In genomic region chr5:9653811-9654210, GRCh38 we compare ENCODE assay signal across 8 cellular contexts. TPM values are rescaled to one million over a fixed set of nuclear protein-coding genes. Genes with fewer than 3 reads are reported as not detected.
DNase-seq lines count a peak whose midpoint lies in the region; ATAC-seq and TF ChIP-seq lines count a peak whose summit lies in the region.

No MANE protein-coding gene starts in this region.

- no peaks in the 10 kb centered on the region for H3K4me1 Mint-ChIP-seq in T-helper 17 cell
- no peaks in the 10 kb centered on the region for H3K4me1 Mint-ChIP-seq in immature natural killer cell

- peaks cover 0 to 15% (median 3%) of the 10 kb centered on the region in 6 donors for H3K9me3 Mint-ChIP-seq in immature natural killer cell

- H3K9me3 ChIP-seq in RWPE2 (ENCODE audit: severe bottlenecking) (no peaks in the 10 kb centered on the region), left lung (no peaks in the 10 kb centered on the region), T-helper 17 cell (ENCODE audit: control insufficient read depth, low read length, poor library complexity, severe bottlenecking) (peaks cover 2% of the 10 kb centered on the region)

- no peaks in the 10 kb centered on the region for H3K36me3 Mint-ChIP-seq in T-helper 17 cell (ENCODE audit: low read depth)
- no peaks in the 10 kb centered on the region for H3K36me3 Mint-ChIP-seq in immature natural killer cell

- ATAC-seq in GM18508 (IDR thresholded peaks at IDR 0.05; ENCODE audit: insufficient read depth, unreplicated experiment) (peak; percentile 99), HG02759 (IDR thresholded peaks at IDR 0.05; ENCODE audit: unreplicated experiment) (peak; percentile 95), RWPE2 (ENCODE audit: low read depth) (peak; percentile 87), left lung (peak; percentile 56), T-helper 17 cell (no peak)

- TF ChIP-seq CTCF in RWPE2 (IDR thresholded peaks at IDR 0.05; ENCODE audit: poor library complexity, severe bottlenecking) (no peak), left lung (IDR thresholded peaks at IDR 0.05) (no peak)

- no peak overlapping the region for H3K27ac ChIP-seq in RWPE2 (ENCODE audit: poor library complexity, severe bottlenecking)
- no peak overlapping the region for H3K27ac ChIP-seq in left lung

- H3K4me3 ChIP-seq in RWPE2 (ENCODE audit: severe bottlenecking) = no peak overlapping the region
- no peak overlapping the region for H3K4me3 ChIP-seq in left lung

- no peak overlapping the region for H3K27ac Mint-ChIP-seq in T-helper 17 cell
- H3K27ac Mint-ChIP-seq in immature natural killer cell = no peak overlapping the region

- DNase-seq in RWPE2 (ENCODE audit: low spot score) = no peak
- peak; percentile 43 to 44 for DNase-seq in left lung
- DNase-seq in activated T-cell treated with anti-CD3 and anti-CD28 coated beads, Interleukin-2, amount 50 U/mL, for 48 hours = no peak
- no peak for DNase-seq in GF-D8 (lab: John Stamatoyannopoulos, UW)
- no peak for DNase-seq in T-helper 17 cell
- DNase-seq in immature natural killer cell = no peak

- H3K4me3 Mint-ChIP-seq in T-helper 17 cell = no peak overlapping the region
- no peak overlapping the region for H3K4me3 Mint-ChIP-seq in immature natural killer cell

- intact Hi-C loops in left lung (cut with DNase I) = no loop called here

- no peaks in the 10 kb centered on the region for H3K27me3 ChIP-seq in RWPE2 (ENCODE audit: insufficient read depth, poor library complexity, severe bottlenecking)
- no peaks in the 10 kb centered on the region for H3K27me3 ChIP-seq in left lung

- H3K27me3 Mint-ChIP-seq in T-helper 17 cell = no peaks in the 10 kb centered on the region
- no peaks in the 10 kb centered on the region for H3K27me3 Mint-ChIP-seq in immature natural killer cell (ENCODE audit: low read depth in 3 of 3)

- H3K36me3 ChIP-seq in RWPE2 (ENCODE audit: low read depth) = no peaks in the 10 kb centered on the region
- H3K36me3 ChIP-seq in left lung = no peaks in the 10 kb centered on the region

- no peaks in the 10 kb centered on the region for H3K4me1 ChIP-seq in RWPE2 (ENCODE audit: insufficient read depth, poor library complexity, severe bottlenecking)
- no peaks in the 10 kb centered on the region for H3K4me1 ChIP-seq in left lung

RNA-seq across cellular contexts. Expression of gene TAS2R1, which starts 23.7 kb away (rescaled TPM):
- total RNA-seq in left lung (not detected), T-helper 17 cell (not detected)
- polyA plus RNA-seq in immature natural killer cell = not detected

Comparison
In these comparisons a context has a peak if more than half of its experiments do, and no peak if none do; other contexts are left out.
1. DNase-seq: peak in left lung (2 of 2); none in RWPE2 (single experiment), activated T-cell treated with anti-CD3 and anti-CD28 coated beads, Interleukin-2, amount 50 U/mL, for 48 hours (0 of 2), GF-D8 (single experiment), T-helper 17 cell (0 of 3) and immature natural killer cell (0 of 3).